14 cellular contexts compared by ENCODE assay signal in genomic region chr3:51394541-51394940, GRCh38. TPM values are rescaled to one million over a fixed set of nuclear protein-coding genes. Genes with fewer than 3 reads are reported as not detected.
DNase-seq lines count a peak whose midpoint lies in the region; ATAC-seq and TF ChIP-seq lines count a peak whose summit lies in the region.
"Had no signal": no experiment of that assay in that cellular context is flagged by ENCODE, and none has a peak within 500 bp of the region (broad histone marks: within the 10 kb centered on the region; RNA-seq: fewer than 3 reads in every experiment).

No MANE protein-coding gene starts in this region.

- no peak overlapping the region for H3K4me3 Mint-ChIP-seq in Calu3 (ENCODE audit: low read depth, unreplicated experiment)
- no peak overlapping the region for H3K4me3 Mint-ChIP-seq in activated CD8-positive, alpha-beta T cell treated with anti-CD3 and anti-CD28 coated beads, Interleukin-2, amount 10 ng/mL, durations not matched to agents 7 days and 5 days

- DNase-seq in Calu3 (no peak), left lobe of liver (ENCODE audit: low spot score) (peak; percentile 32), sigmoid colon (no peak)
- DNase-seq in activated CD8-positive, alpha-beta T cell treated with anti-CD3 and anti-CD28 coated beads, Interleukin-2, amount 10 ng/mL, durations not matched to agents 7 days and 5 days = no peak
- DNase-seq: amniotic stem cell; C1 segment of cervical spinal cord; effector CD8-positive, alpha-beta T cell; NCI-H524 treated with DMSO at 0.1 percent for 48 hours; nucleus accumbens had no signal

- intact Hi-C loops in Calu3 (cut with micrococcal nuclease; ENCODE audit: unreplicated experiment) = no loop called here
- intact Hi-C loops in sigmoid colon (cut with DNase I) = loop anchor here (10.0 kb wide), 2 partner anchors 570 to 1040 kb away; partner anchors contain the start of genes CYB561D2, NPRL2, PCBP4 and TMEM115

- WGBS in sigmoid colon, 2 donors = 85 to 90% methylated on average over 5 of the region's 5 CpGs

- no peaks in the 10 kb centered on the region for H3K27me3 ChIP-seq in sigmoid colon
- H3K27me3 ChIP-seq: gastroesophageal sphincter had no signal

- peaks cover 73% of the 10 kb centered on the region for H3K36me3 Mint-ChIP-seq in Calu3 (ENCODE audit: insufficient read depth, unreplicated experiment)
- peaks cover 54% of the 10 kb centered on the region for H3K36me3 Mint-ChIP-seq in activated CD8-positive, alpha-beta T cell treated with anti-CD3 and anti-CD28 coated beads, Interleukin-2, amount 10 ng/mL, durations not matched to agents 7 days and 5 days (ENCODE audit: low read depth)

- peaks cover 25 to 66% (median 46%) of the 10 kb centered on the region in 4 donors for H3K36me3 ChIP-seq in sigmoid colon

- H3K27me3 Mint-ChIP-seq in Calu3 (ENCODE audit: unreplicated experiment) = no peaks in the 10 kb centered on the region
- no peaks in the 10 kb centered on the region for H3K27me3 Mint-ChIP-seq in activated CD8-positive, alpha-beta T cell treated with anti-CD3 and anti-CD28 coated beads, Interleukin-2, amount 10 ng/mL, durations not matched to agents 7 days and 5 days (ENCODE audit: low read depth)

- peaks cover 9% of the 10 kb centered on the region for H3K4me1 Mint-ChIP-seq in Calu3 (ENCODE audit: low read depth, unreplicated experiment)
- peaks cover 56% of the 10 kb centered on the region for H3K4me1 Mint-ChIP-seq in activated CD8-positive, alpha-beta T cell treated with anti-CD3 and anti-CD28 coated beads, Interleukin-2, amount 10 ng/mL, durations not matched to agents 7 days and 5 days (ENCODE audit: low read depth)

- H3K9me3 Mint-ChIP-seq in Calu3 (ENCODE audit: low read depth, unreplicated experiment) = no peaks in the 10 kb centered on the region
- no peaks in the 10 kb centered on the region for H3K9me3 Mint-ChIP-seq in activated CD8-positive, alpha-beta T cell treated with anti-CD3 and anti-CD28 coated beads, Interleukin-2, amount 10 ng/mL, durations not matched to agents 7 days and 5 days (ENCODE audit: insufficient read depth)

- H3K4me1 ChIP-seq in sigmoid colon = peaks cover 0 to 63% (median 48%) of the 10 kb centered on the region in 4 donors

- ATAC-seq in activated CD8-positive, alpha-beta T cell treated with anti-CD3 and anti-CD28 coated beads, Interleukin-2, amount 10 ng/mL, durations not matched to agents 7 days and 5 days = no peak
- ATAC-seq in left lobe of liver (no peak), GM21367 (IDR thresholded peaks at IDR 0.05; ENCODE audit: unreplicated experiment) (no peak), GM19467 (IDR thresholded peaks at IDR 0.05; ENCODE audit: unreplicated experiment) (no peak), GM21717 (IDR thresholded peaks at IDR 0.05; ENCODE audit: unreplicated experiment) (no peak)
- ATAC-seq: gastroesophageal sphincter had no signal

- no peak overlapping the region for H3K4me3 ChIP-seq in sigmoid colon
- H3K4me3 ChIP-seq: gastroesophageal sphincter had no signal

- H3K27ac Mint-ChIP-seq in Calu3 (ENCODE audit: unreplicated experiment) = peak overlapping the region; percentile 62
- H3K27ac Mint-ChIP-seq in activated CD8-positive, alpha-beta T cell treated with anti-CD3 and anti-CD28 coated beads, Interleukin-2, amount 10 ng/mL, durations not matched to agents 7 days and 5 days = peak overlapping the region; percentile 58

- no peak for TF ChIP-seq EP300 in sigmoid colon (IDR thresholded peaks at IDR 0.05)

- H3K9me3 ChIP-seq in sigmoid colon = no peaks in the 10 kb centered on the region
- H3K9me3 ChIP-seq: gastroesophageal sphincter had no signal

- TF ChIP-seq CTCF in 22Rv1 (IDR thresholded peaks at IDR 0.05) (no peak), Calu3 (IDR thresholded peaks at IDR 0.05; ENCODE audit: unreplicated experiment) (no peak), sigmoid colon (IDR thresholded peaks at IDR 0.05) (no peak)

- POLR2A ChIA-PET in activated CD8-positive, alpha-beta T cell treated with anti-CD3 and anti-CD28 coated beads, Interleukin-2, amount 10 ng/mL, durations not matched to agents 7 days and 5 days (lab: Charles Lee) = interaction anchor here (1.8 kb wide), 1 partner anchor 9 kb away, joined by 8 read pairs; the partner anchor contains the start of gene MANF

- H3K27ac ChIP-seq in 22Rv1 = peak overlapping the region; percentile 22; the same call in 1 of the 2 replicates
- no peak overlapping the region for H3K27ac ChIP-seq in sigmoid colon
- H3K27ac ChIP-seq: gastroesophageal sphincter had no signal

- CTCF ChIA-PET in Calu3 (lab: Charles Lee) = no interaction called here
- CTCF ChIA-PET in activated CD8-positive, alpha-beta T cell treated with anti-CD3 and anti-CD28 coated beads, Interleukin-2, amount 10 ng/mL, durations not matched to agents 7 days and 5 days (lab: Charles Lee) = no interaction called here

- no TSS peak for BruUV-seq in Calu3 (replicated peaks; lab: Mats Ljungman, UMichigan)

- no peak for TF ChIP-seq POLR2A in sigmoid colon (IDR thresholded peaks at IDR 0.05)

RNA-seq across cellular contexts. Expression of gene RBM15B, which starts 3.5 kb away (rescaled TPM):
- total RNA-seq in Calu3 (2022) (40.6 and 43.8 TPM in 2 replicates), left lobe of liver (10.3 TPM), sigmoid colon (10 to 100 TPM; 18.9 to 29.5 (median 23.9) TPM)
- 10 to 100 TPM; 30.7 to 30.8 TPM for total RNA-seq in activated CD8-positive, alpha-beta T cell treated with anti-CD3 and anti-CD28 coated beads, Interleukin-2, amount 10 ng/mL, durations not matched to agents 7 days and 5 days
- 10 to 100 TPM in 2 of 3 donors, 1 to 10 TPM in 1; 9.6 to 19.5 (median 11.6) TPM for polyA plus RNA-seq in sigmoid colon

RNA-seq across cellular contexts. Expression of gene MANF, which starts 9.4 kb away (rescaled TPM):
- 140 and 176 TPM in 2 replicates for total RNA-seq in Calu3 (2022)
- total RNA-seq in activated CD8-positive, alpha-beta T cell treated with anti-CD3 and anti-CD28 coated beads, Interleukin-2, amount 10 ng/mL, durations not matched to agents 7 days and 5 days = 100 to 1,000 TPM; 136 to 140 TPM
- total RNA-seq in left lobe of liver = 80.9 TPM
- 10 to 100 TPM; 12.2 to 26.2 (median 20.5) TPM for total RNA-seq in sigmoid colon
- 100 to 1,000 TPM in 1 of 3 donors, 10 to 100 TPM in 2; 16.8 to 138 (median 28.2) TPM for polyA plus RNA-seq in sigmoid colon
